In genomic region chr9:105994970-105995369, GRCh38 we compare ENCODE assay signal across 1 cellular context.
TF ChIP-seq lines count a peak whose summit lies in the region.

No MANE protein-coding gene starts in this region.

TF ChIP-seq in K562, 482 proteins besides CTCF, POLR2A, EP300 and RAD21 (continued from another document):
- no peak for TF ChIP-seq RNF219 (CRISPR knock-in tag; IDR thresholded peaks at IDR 0.05)
- no peak for TF ChIP-seq BMI1 (IDR thresholded peaks at IDR 0.05; ENCODE audit: low read length)
- TF ChIP-seq L3MBTL2 (IDR thresholded peaks at IDR 0.05) = 0 out of 2 replicates have a peak, but pooled peaks have one; percentile 17
- TF ChIP-seq USF2 (CRISPR knock-in tag; IDR thresholded peaks at IDR 0.05) = peak; percentile 39
- TF ChIP-seq PREB (CRISPR knock-in tag; IDR thresholded peaks at IDR 0.05) = no peak
- no peak for TF ChIP-seq TEAD4 (IDR thresholded peaks at IDR 0.05; ENCODE audit: low read length)
- no peak for TF ChIP-seq TEAD4 (CRISPR knock-in tag; IDR thresholded peaks at IDR 0.05; ENCODE audit: borderline replicate concordance)
- no peak for TF ChIP-seq POLR3G (IDR thresholded peaks at IDR 0.05; ENCODE audit: extremely low read depth, insufficient read length, insufficient replicate concordance)
- no peak for TF ChIP-seq ZNF707 (CRISPR knock-in tag; conservative IDR thresholded peaks at IDR 0.05)
- no peak for TF ChIP-seq GABPB1 (CRISPR knock-in tag; IDR thresholded peaks at IDR 0.05)
- TF ChIP-seq AFF1 (IDR thresholded peaks at IDR 0.05; ENCODE audit: low read depth in 1 of 2, partially characterized antibody in 2 of 2) = no peak
- no peak for TF ChIP-seq ZNF778 (CRISPR knock-in tag; IDR thresholded peaks at IDR 0.05)
- no peak for TF ChIP-seq WHSC1 (IDR thresholded peaks at IDR 0.05; ENCODE audit: low read length)
- TF ChIP-seq FOSL1 (tag; conservative IDR thresholded peaks at IDR 0.05) = peak; percentile 48
- TF ChIP-seq ZNF740 (CRISPR knock-in tag; IDR thresholded peaks at IDR 0.05) = no peak
- TF ChIP-seq ZNF740 (tag; IDR thresholded peaks at IDR 0.05) = no peak
- TF ChIP-seq VEZF1 (CRISPR knock-in tag; IDR thresholded peaks at IDR 0.05) = no peak
- no peak for TF ChIP-seq ZNF830 (CRISPR knock-in tag; IDR thresholded peaks at IDR 0.05)
